In genomic region chr15:75578206-75578947, GRCh38 we compare ENCODE assay signal across 8 cellular contexts. TPM values are rescaled to one million over a fixed set of nuclear protein-coding genes. Genes with fewer than 3 reads are reported as not detected.
DNase-seq lines count a peak whose midpoint lies in the region; ATAC-seq and TF ChIP-seq lines count a peak whose summit lies in the region.

No MANE protein-coding gene starts in this region.

- DNase-seq in CD4-positive, alpha-beta T cell, result peak in 6 of 10 experiments; percentile 2 to 43 (median 8)
- DNase-seq in OCI-LY7 (ENCODE audit: low spot score) (peak; percentile 72), adipocyte (ENCODE audit: low read depth) (peak; percentile 73), right cardiac atrium (peak; percentile 28 to 73 (median 71)), gastrocnemius medialis (no peak), superior temporal gyrus (ENCODE audit: extremely low spot score) (no peak), NCI-H1694 (lab: John Stamatoyannopoulos, UW) (no peak)

- H3K36me3 Mint-ChIP-seq in CD4-positive, alpha-beta T cell (ENCODE audit: low read depth), result peaks cover 11% of the 10 kb centered on the region

- peak overlapping the region; percentile 50 for H3K27ac ChIP-seq in CD4-positive, alpha-beta T cell (ENCODE audit: low read depth, low read length)
- peak overlapping the region; percentile 71 for H3K27ac ChIP-seq in OCI-LY7 (ENCODE audit: low read depth, low read length, poor library complexity, severe bottlenecking)
- peak overlapping the region; percentile 87 for H3K27ac ChIP-seq in right cardiac atrium (ENCODE audit: low read length)
- H3K27ac ChIP-seq in gastrocnemius medialis, result peak overlapping the region; percentile 80 to 92 (median 82)

- no peaks in the 10 kb centered on the region for H3K27me3 ChIP-seq in CD4-positive, alpha-beta T cell (ENCODE audit: control insufficient read depth, insufficient read depth, low read length)
- H3K27me3 ChIP-seq in adipocyte (replicated peaks; ENCODE audit: control insufficient read depth, insufficient read depth, low read length) (no peaks in the 10 kb centered on the region), right cardiac atrium (ENCODE audit: control insufficient read depth, insufficient read depth) (no peaks in the 10 kb centered on the region), gastrocnemius medialis (no peaks in the 10 kb centered on the region)

- H3K4me3 Mint-ChIP-seq in CD4-positive, alpha-beta T cell, result peak overlapping the region; percentile 97

- TF ChIP-seq POLR2A in gastrocnemius medialis (IDR thresholded peaks at IDR 0.05), result no peak

- H3K36me3 ChIP-seq in OCI-LY7 (ENCODE audit: insufficient read depth, low read length) (peaks cover 6% of the 10 kb centered on the region; the same call in 1 of the 2 replicates), adipocyte (ENCODE audit: control insufficient read depth, insufficient read depth, low read length, severe bottlenecking) (peaks cover 3% of the 10 kb centered on the region), gastrocnemius medialis (no peaks in the 10 kb centered on the region)

- H3K79me2 ChIP-seq in OCI-LY7 (ENCODE audit: insufficient read depth, low read depth, low read length), result peaks cover 32% of the 10 kb centered on the region

- WGBS in right cardiac atrium, result under 1% methylated on average over 77 of the region's 77 CpGs

- no peaks in the 10 kb centered on the region for H3K9me3 Mint-ChIP-seq in CD4-positive, alpha-beta T cell

- H3K27ac Mint-ChIP-seq in CD4-positive, alpha-beta T cell, result peak overlapping the region; percentile 82

- in situ Hi-C loops in gastrocnemius medialis (cut with MboI; ENCODE audit: low sequenced_read_pairs in 4 of 4), result no loop called here

- peak; percentile 36 for ATAC-seq in CD4-positive, alpha-beta T cell (ENCODE audit: poor library complexity)
- ATAC-seq in GM21381 (IDR thresholded peaks at IDR 0.05; ENCODE audit: unreplicated experiment), result peak; percentile 40
- peak; percentile 64 to 73 for ATAC-seq in right cardiac atrium
- peak; percentile 47 to 64 for ATAC-seq in gastrocnemius medialis

- H3K27me3 Mint-ChIP-seq in CD4-positive, alpha-beta T cell, result no peaks in the 10 kb centered on the region

- H2AFZ ChIP-seq in OCI-LY7 (ENCODE audit: low read length), result peak overlapping the region; percentile 80; the same call in 1 of the 2 replicates

- no peaks in the 10 kb centered on the region for H4K20me1 ChIP-seq in OCI-LY7 (ENCODE audit: insufficient read depth, low read length)

- peak overlapping the region; percentile 88 for H3K4me3 ChIP-seq in OCI-LY7 (ENCODE audit: low read depth, low read length, poor library complexity, severe bottlenecking)
- H3K4me3 ChIP-seq in adipocyte (ENCODE audit: low read length), result peak overlapping the region; percentile 92
- H3K4me3 ChIP-seq in right cardiac atrium (ENCODE audit: low read length), result peak overlapping the region; percentile 99
- H3K4me3 ChIP-seq in gastrocnemius medialis, result peak overlapping the region; percentile 71 to 96 (median 82)

- CTCF ChIA-PET in CD4-positive, alpha-beta T cell (lab: Charles Lee), result interaction anchor here (0.8 to 2.7 kb wide), 7 partner anchors 11 to 127 kb away, joined by 4 to 15 read pairs (median 6); partner anchors contain the start of genes IMP3, SIN3A, SNUPN and SNX33
- CTCF ChIA-PET in OCI-LY7 (lab: Charles Lee; ENCODE audit: unreplicated experiment), result interaction anchor here (0.9 kb wide), 1 partner anchor 62 kb away, joined by 3 read pairs; the partner anchor contains the start of gene IMP3

- H3K4me2 ChIP-seq in OCI-LY7 (ENCODE audit: low read length), result peak overlapping the region; percentile 86

- POLR2A ChIA-PET in CD4-positive, alpha-beta T cell (lab: Charles Lee), result interaction anchor here (0.7 to 2.8 kb wide), 16 partner anchors 7 to 210 kb away, joined by 3 to 59 read pairs (median 4); partner anchors contain the start of genes IMP3, MAN2C1, SIN3A and SNUPN
- POLR2A ChIA-PET in OCI-LY7 (lab: Charles Lee), result interaction anchor here (0.6 to 1.4 kb wide), 10 partner anchors 17 to 1385 kb away, joined by 3 to 8 read pairs (median 4); partner anchors contain the start of genes IMP3, SIN3A and SNUPN

- H3K4me1 ChIP-seq in OCI-LY7 (ENCODE audit: insufficient read depth, low read length, poor library complexity, severe bottlenecking) (peaks cover 14% of the 10 kb centered on the region), adipocyte (ENCODE audit: control insufficient read depth, insufficient read depth, low read length) (peaks cover 16% of the 10 kb centered on the region), right cardiac atrium (ENCODE audit: control insufficient read depth, insufficient read depth, low read length) (no peaks in the 10 kb centered on the region), gastrocnemius medialis (peaks cover 11 to 23% of the 10 kb centered on the region in 2 donors)

- no peaks in the 10 kb centered on the region for H3K9me2 ChIP-seq in OCI-LY7 (ENCODE audit: insufficient read depth, low read length)

- peaks cover 35% of the 10 kb centered on the region for H3K4me1 Mint-ChIP-seq in CD4-positive, alpha-beta T cell (ENCODE audit: low read depth)

- peak overlapping the region; percentile 96 for H3K9ac ChIP-seq in adipocyte (ENCODE audit: low read length)

- no peaks in the 10 kb centered on the region for H3K9me3 ChIP-seq in CD4-positive, alpha-beta T cell (ENCODE audit: control insufficient read depth, low read length)
- H3K9me3 ChIP-seq in OCI-LY7 (ENCODE audit: low read length), result no peaks in the 10 kb centered on the region
- no peaks in the 10 kb centered on the region for H3K9me3 ChIP-seq in adipocyte (ENCODE audit: control insufficient read depth, low read length)
- no peaks in the 10 kb centered on the region for H3K9me3 ChIP-seq in right cardiac atrium (ENCODE audit: control insufficient read depth, low read length)
- H3K9me3 ChIP-seq in gastrocnemius medialis, result no peaks in the 10 kb centered on the region

- TF ChIP-seq CTCF in CD4-positive, alpha-beta T cell (IDR thresholded peaks at IDR 0.05), result no peak
- TF ChIP-seq CTCF in OCI-LY7 (conservative IDR thresholded peaks at IDR 0.05; ENCODE audit: low read length) (no peak), gastrocnemius medialis (IDR thresholded peaks at IDR 0.05 in 4 of 5, conservative IDR thresholded peaks at IDR 0.05 in 1 of 5) (no peak)

- intact Hi-C loops in CD4-positive, alpha-beta T cell (cut with DNase I, micrococcal nuclease), result loop anchor here (2.0 to 10.0 kb wide), 3 partner anchors 28 to 62 kb away; partner anchors contain the start of genes IMP3 (in 2 of the 2) and SNUPN (in 1 of the 2)
- intact Hi-C loops in OCI-LY7 (cut with micrococcal nuclease; ENCODE audit: unreplicated experiment) (loop anchor here (2.0 kb wide), 3 partner anchors 46 to 128 kb away; partner anchors contain the start of genes IMP3, SIN3A and SNUPN), right cardiac atrium (cut with DNase I) (no loop called here), gastrocnemius medialis (cut with DNase I; ENCODE audit: low total_unique reads) (loop anchor here (2.0 kb wide), 1 partner anchor 46 kb away; no protein-coding TSS in a partner anchor)

- BruUV-seq in OCI-LY7 (replicated peaks; lab: Mats Ljungman, UMichigan), result no TSS peak

RNA-seq across cellular contexts. Expression of gene PTPN9, which starts 0.7 kb away (rescaled TPM):
- total RNA-seq in CD4-positive, alpha-beta T cell, result 1 to 10 TPM; 8.1 to 8.2 TPM
- 12.5 and 16.5 TPM in 2 replicates for total RNA-seq in OCI-LY7 (2014; rRNA removed; shearing (Covaris generic))
- total RNA-seq in OCI-LY7 (2022), result 38.5 and 39.2 TPM in 2 replicates
- 10 to 100 TPM in 1 of 4 donors, 1 to 10 TPM in 3; 8.9 to 16.0 (median 9.6) TPM for total RNA-seq in right cardiac atrium
- 4.5 TPM for polyA plus RNA-seq in right cardiac atrium
- 1 to 10 TPM; 4.8 to 7.0 (median 6.2) TPM for total RNA-seq in gastrocnemius medialis

RNA-seq across cellular contexts. Expression of gene SNUPN, which starts 47.1 kb away (rescaled TPM):
- 10 to 100 TPM; 10.0 to 11.6 TPM for total RNA-seq in CD4-positive, alpha-beta T cell
- total RNA-seq in OCI-LY7 (2014; rRNA removed; shearing (Covaris generic)), result 32.4 and 44.4 TPM in 2 replicates
- 69.4 and 71.1 TPM in 2 replicates for total RNA-seq in OCI-LY7 (2022)
- total RNA-seq in right cardiac atrium, result 10 to 100 TPM; 15.3 to 19.8 (median 18.4) TPM
- 17.9 TPM for polyA plus RNA-seq in right cardiac atrium
- total RNA-seq in gastrocnemius medialis, result 10 to 100 TPM; 14.2 to 18.3 (median 15.9) TPM

Comparison
In these comparisons a context has a peak if more than half of its experiments do, and no peak if none do; other contexts are left out.
1. DNase-seq: peak in CD4-positive, alpha-beta T cell (6 of 10), OCI-LY7 (single experiment), adipocyte (single experiment) and right cardiac atrium (3 of 3); none in gastrocnemius medialis (0 of 2), superior temporal gyrus (single experiment) and NCI-H1694 (single experiment).
2. intact Hi-C loops: an anchor here in CD4-positive, alpha-beta T cell (2.0 to 10.0 kb wide), OCI-LY7 (2.0 kb wide) and gastrocnemius medialis (2.0 kb wide); none called in right cardiac atrium.
3. Peak in every context shown above with its lines, with median percentiles within 50 percentile points of each other: ATAC-seq, H3K27ac ChIP-seq and H3K4me3 ChIP-seq.